ENCODE assay signal across 8 cellular contexts in the genomic region with DNA sequence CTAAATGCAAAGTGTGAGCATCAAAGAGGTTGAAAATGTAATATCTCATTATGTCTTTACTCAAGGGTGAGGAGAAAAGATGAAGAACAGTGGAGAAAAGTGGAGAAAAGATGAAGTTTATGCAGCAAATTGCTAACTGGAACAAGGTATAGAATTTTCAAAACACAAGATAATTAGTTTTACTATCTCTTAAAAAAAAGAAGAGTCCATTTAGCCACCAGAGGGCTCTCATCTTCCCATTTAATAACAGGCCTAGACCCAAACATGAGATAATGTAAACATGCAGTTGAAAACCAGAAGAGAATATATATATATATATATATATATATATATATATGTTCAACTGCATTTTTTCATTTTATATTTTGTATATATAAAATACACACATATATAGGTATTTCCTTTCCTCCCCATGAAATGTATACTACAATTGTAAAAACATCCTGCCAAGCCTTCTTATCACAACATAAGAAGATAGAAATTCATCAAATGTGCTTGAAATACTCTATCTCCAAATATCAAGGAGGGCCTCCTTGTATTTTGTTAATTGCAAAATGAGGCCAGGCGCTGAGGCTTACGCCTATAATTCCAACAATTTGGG.
DNase-seq lines count a peak whose midpoint lies in the region; ATAC-seq, FAIRE-seq and TF ChIP-seq lines count a peak whose summit lies in the region.

No MANE protein-coding gene starts in this region.

- intact Hi-C loops in IMR-90 (cut with micrococcal nuclease): loop anchor here (1.0 to 5.0 kb wide), 6 partner anchors 43 to 534 kb away; no protein-coding TSS in a partner anchor
- intact Hi-C loops in esophagus muscularis mucosa (cut with DNase I): loop anchor here (10.0 kb wide), 1 partner anchor 315 kb away; the partner anchor contains the start of gene HIVEP1

- no peak overlapping the region for H2AK9ac ChIP-seq in IMR-90 (replicated peaks; ENCODE audit: low read depth, low read length, poor library complexity)

- H2AK5ac ChIP-seq in IMR-90 (ENCODE audit: low read depth, low read length): no peak overlapping the region

- H3K9me3 ChIP-seq in IMR-90 (ENCODE audit: control insufficient read depth, insufficient read depth, low read length): no peaks in the 10 kb centered on the region
- no peaks in the 10 kb centered on the region for H3K9me3 ChIP-seq in esophagus muscularis mucosa

- TF ChIP-seq EP300 in esophagus muscularis mucosa (IDR thresholded peaks at IDR 0.05): no peak

- dilution Hi-C loops in IMR-90 (cut with HindIII; ENCODE audit: low sequenced_read_pairs, unreplicated experiment): no loop called here

- TF ChIP-seq RAD21 in IMR-90 (IDR thresholded peaks at IDR 0.05; ENCODE audit: low read length): peak; percentile 69

- in situ Hi-C loops in IMR-90 (cut with MboI; ENCODE audit: low sequenced_read_pairs): loop anchor here (10.0 kb wide), 1 partner anchor 305 kb away; no protein-coding TSS in a partner anchor

- no peak overlapping the region for H3K4ac ChIP-seq in IMR-90 (ENCODE audit: low read depth, low read length)

- H4K5ac ChIP-seq in IMR-90 (ENCODE audit: low read depth, low read length): no peak overlapping the region

- peaks cover 6% of the 10 kb centered on the region; the same call in 1 of the 2 replicates for H3K4me1 ChIP-seq in IMR-90 (ENCODE audit: control insufficient read depth, insufficient read depth, low read length)
- peaks cover 0 to 9% (median 0%) of the 10 kb centered on the region in 4 donors for H3K4me1 ChIP-seq in esophagus muscularis mucosa

- TF ChIP-seq CTCF in IMR-90 (conservative IDR thresholded peaks at IDR 0.05; ENCODE audit: low read depth, low read length): peak; percentile 64
- TF ChIP-seq CTCF in esophagus muscularis mucosa (IDR thresholded peaks at IDR 0.05): peak; percentile 39 to 58 (median 55)

- H3K9me1 ChIP-seq in IMR-90 (ENCODE audit: insufficient read depth, low read length): peaks cover 16% of the 10 kb centered on the region

- H3K79me1 ChIP-seq in IMR-90 (ENCODE audit: low read depth in 1 of 2, low read length in 2 of 2): no peaks in the 10 kb centered on the region

- WGBS in IMR-90 (ENCODE audit: extremely low coverage in 2 of 2, insufficient read length in 1 of 2), 2 experiments: no CpG with 5 or more reads among the region's 2 CpGs
- WGBS in esophagus muscularis mucosa: 100% methylated on average over 2 of the region's 2 CpGs

- H3K4me2 ChIP-seq in IMR-90 (ENCODE audit: low read depth, low read length): no peak overlapping the region

- no TSS peak for BruUV-seq in IMR-90 (replicated peaks; lab: Mats Ljungman, UMichigan)

- CTCF ChIA-PET in IMR-90 (lab: Yijun Ruan, JAX): interaction anchor here (1.0 to 1.4 kb wide), 3 partner anchors 10 to 44 kb away, joined by 3 to 4 read pairs (median 4); no protein-coding TSS in a partner anchor

- TF ChIP-seq POLR2A in IMR-90 (IDR thresholded peaks at IDR 0.05; ENCODE audit: low read depth, low read length) (no peak), esophagus muscularis mucosa (IDR thresholded peaks at IDR 0.05; ENCODE audit: low read depth) (no peak), GM12891 (IDR thresholded peaks at IDR 0.05; ENCODE audit: low read depth, low read length) (no peak), H54 (IDR thresholded peaks at IDR 0.05; ENCODE audit: low read depth, low read length) (no peak)

- no peak overlapping the region for H2BK20ac ChIP-seq in IMR-90 (ENCODE audit: low read depth, low read length)

- no peak overlapping the region for H3K4me3 ChIP-seq in IMR-90 (ENCODE audit: insufficient read depth, low read depth, low read length)
- H3K4me3 ChIP-seq in esophagus muscularis mucosa: no peak overlapping the region

- no peak overlapping the region for H3K56ac ChIP-seq in IMR-90 (ENCODE audit: extremely low read depth, insufficient read depth, low read length)

- H3K36me3 ChIP-seq in IMR-90 (ENCODE audit: control insufficient read depth, insufficient read depth, low read length) (no peaks in the 10 kb centered on the region), esophagus muscularis mucosa (no peaks in the 10 kb centered on the region)

- ATAC-seq in IMR-90 (ENCODE audit: low read depth): peak; percentile 29; the same call in 1 of the 2 replicates

- POLR2A ChIA-PET in IMR-90 (lab: Charles Lee; ENCODE audit: unreplicated experiment): no interaction called here

- no peak overlapping the region; the same call in 1 of the 2 replicates for H3K9ac ChIP-seq in IMR-90 (ENCODE audit: low read depth, low read length)

- no peak overlapping the region for H2BK120ac ChIP-seq in IMR-90 (ENCODE audit: low read depth, low read length)

- peak overlapping the region; percentile 37 for H2BK5ac ChIP-seq in IMR-90 (ENCODE audit: low read depth, low read length, poor library complexity, severe bottlenecking)

- H3K14ac ChIP-seq in IMR-90 (replicated peaks; ENCODE audit: low read depth, low read length): no peak overlapping the region

- no peak overlapping the region for H2AFZ ChIP-seq in IMR-90 (replicated peaks; ENCODE audit: low read length, poor library complexity)

- H4K20me1 ChIP-seq in IMR-90 (ENCODE audit: insufficient read depth, low read length): no peaks in the 10 kb centered on the region

- no peak overlapping the region for H4K91ac ChIP-seq in IMR-90 (ENCODE audit: insufficient read depth, low read depth, low read length)

- H4K8ac ChIP-seq in IMR-90 (ENCODE audit: low read depth in 2 of 2, low read length in 2 of 2): peak overlapping the region in 1 of 2 experiments; percentile 50; a peak in 1 of 4 replicates

- H3K18ac ChIP-seq in IMR-90 (ENCODE audit: low read depth, low read length): no peak overlapping the region

- H2BK15ac ChIP-seq in IMR-90 (ENCODE audit: low read depth, low read length): no peak overlapping the region

- DNase-seq in CD1c-positive myeloid dendritic cell (ENCODE audit: extremely low spot score) (peak; percentile 72), IMR-90 (peak; percentile 73), RPMI7951 (ENCODE audit: low read depth) (peak; percentile 62), esophagus muscularis mucosa (ENCODE audit: extremely low spot score) (no peak), putamen (ENCODE audit: low spot score) (peak; percentile 9), GM12891 (ENCODE audit: insufficient read length, low spot score) (no peak), H54 (ENCODE audit: insufficient read length, low spot score) (no peak), occipital lobe (lab: John Stamatoyannopoulos, UW) (no peak)

- H3K27ac ChIP-seq in IMR-90 (ENCODE audit: insufficient read depth, low read length): no peak overlapping the region
- no peak overlapping the region for H3K27ac ChIP-seq in esophagus muscularis mucosa (replicated peaks in 1 of 4)

- H3K23ac ChIP-seq in IMR-90 (ENCODE audit: low read depth, low read length): no peak overlapping the region

- no peak for FAIRE-seq in GM12891 (lab: Jason Lieb, UNC)
- FAIRE-seq in H54 (lab: Jason Lieb, UNC): no peak

- H3K27me3 ChIP-seq in IMR-90 (ENCODE audit: control insufficient read depth, insufficient read depth, low read length): no peaks in the 10 kb centered on the region
- H3K27me3 ChIP-seq in esophagus muscularis mucosa: no peaks in the 10 kb centered on the region

TF ChIP-seq in IMR-90, 13 proteins besides CTCF, POLR2A, EP300 and RAD21:
- TF ChIP-seq CHD1 (IDR thresholded peaks at IDR 0.05; ENCODE audit: low read depth, low read length) (no peak), SMC3 (IDR thresholded peaks at IDR 0.05; ENCODE audit: low read depth, low read length) (peak; percentile 84), ELK1 (IDR thresholded peaks at IDR 0.05; ENCODE audit: borderline replicate concordance, low read depth, low read length) (no peak)

TF ChIP-seq in GM12891, 5 proteins besides CTCF, POLR2A, EP300 and RAD21:
- TF ChIP-seq POU2F2 (IDR thresholded peaks at IDR 0.05; ENCODE audit: low read depth, low read length): no peak
- no peak for TF ChIP-seq PAX5 (IDR thresholded peaks at IDR 0.05; ENCODE audit: insufficient read depth, low read length, severe bottlenecking)
- no peak for TF ChIP-seq TAF1 (IDR thresholded peaks at IDR 0.05; ENCODE audit: low read depth, low read length)
- TF ChIP-seq SPI1 (IDR thresholded peaks at IDR 0.05; ENCODE audit: low read depth, low read length): no peak
- no peak for TF ChIP-seq POLR2AphosphoS5 (IDR thresholded peaks at IDR 0.05; ENCODE audit: low read depth, low read length)

Comparison
In these comparisons a context has a peak if more than half of its experiments do, and no peak if none do; other contexts are left out.
1. DNase-seq: peak in CD1c-positive myeloid dendritic cell (single experiment), IMR-90 (single experiment), RPMI7951 (single experiment) and putamen (single experiment); none in esophagus muscularis mucosa (single experiment), GM12891 (single experiment), H54 (single experiment) and occipital lobe (single experiment).